Comparison of ENCODE assay signal across 23 cellular contexts in genomic region chr1:13538832-13539231, GRCh38. TPM values are rescaled to one million over a fixed set of nuclear protein-coding genes. Genes with fewer than 3 reads are reported as not detected.
A peak's percentile ranks its signal among the peaks of the same experiment; 100 is the strongest.
DNase-seq lines count a peak whose midpoint lies in the region; ATAC-seq and TF ChIP-seq lines count a peak whose summit lies in the region.
"Had no signal": no experiment of that assay in that cellular context is flagged by ENCODE, and none has a peak within 500 bp of the region (broad histone marks: within the 10 kb centered on the region; RNA-seq: fewer than 3 reads in every experiment).

No MANE protein-coding gene starts in this region.

- DNase-seq in DND-41 (peak; percentile 38), posterior vena cava (ENCODE audit: low spot score) (peak; percentile 32), DMS 273 treated with DMSO at 0.1 percent for 48 hours (lab: John Stamatoyannopoulos, UW) (no peak), 8988T (no peak), activated gamma-delta T cell (lab: John Stamatoyannopoulos, UW) (no peak)
- DNase-seq: AML-193; C1 segment of cervical spinal cord; CD4-positive, alpha-beta memory T cell; CD4-positive, CD25-positive, alpha-beta regulatory T cell; CD8-positive, alpha-beta memory T cell; COR-L47; DMS79 treated with DMSO at 0.1 percent for 48 hours; EL; GDM1 had no signal

- no peaks in the 10 kb centered on the region for H3K27me3 ChIP-seq in BLaER1
- no peaks in the 10 kb centered on the region for H3K27me3 ChIP-seq in DND-41 (ENCODE audit: insufficient read depth, low read length, poor library complexity)

- H4K20me1 ChIP-seq in BLaER1 (no peaks in the 10 kb centered on the region), DND-41 (ENCODE audit: insufficient read depth, low read length) (no peaks in the 10 kb centered on the region)

- TF ChIP-seq CTCF in DND-41 (IDR thresholded peaks at IDR 0.05; ENCODE audit: borderline replicate concordance, extremely low read depth, low read length, poor library complexity, severe bottlenecking), result no peak

- no peaks in the 10 kb centered on the region for H3K36me3 ChIP-seq in BLaER1
- no peaks in the 10 kb centered on the region for H3K36me3 ChIP-seq in DND-41 (ENCODE audit: insufficient read depth, low read length)
- H3K36me3 ChIP-seq in KOPT-K1 (ENCODE audit: insufficient read depth, low read length), result no peaks in the 10 kb centered on the region

- H3K27ac ChIP-seq in BLaER1 (no peak overlapping the region), DND-41 (ENCODE audit: low read length) (peak overlapping the region; percentile 1; the same call in 1 of the 2 replicates), KOPT-K1 (ENCODE audit: low read depth, low read length, poor library complexity, severe bottlenecking) (peak overlapping the region; percentile 45)
- H3K27ac ChIP-seq: A549 had no signal

- peaks cover 11% of the 10 kb centered on the region; the same call in 1 of the 2 replicates for H3K4me1 ChIP-seq in BLaER1
- H3K4me1 ChIP-seq in DND-41 (ENCODE audit: insufficient read depth, low read length), result peaks cover 12% of the 10 kb centered on the region; the same call in 1 of the 2 replicates
- H3K4me1 ChIP-seq: A549 had no signal

- no peak overlapping the region for H3K4me3 ChIP-seq in BLaER1
- no peak overlapping the region for H3K4me3 ChIP-seq in DND-41 (ENCODE audit: low read depth in 1 of 2, low read length in 2 of 2)
- H3K4me3 ChIP-seq: A549, GM12878 had no signal

- intact Hi-C loops in posterior vena cava (cut with DNase I), result no loop called here

- no peaks in the 10 kb centered on the region for H3K79me2 ChIP-seq in DND-41 (ENCODE audit: insufficient read depth, low read length)

- H3K9me3 ChIP-seq in BLaER1 (no peaks in the 10 kb centered on the region), DND-41 (ENCODE audit: insufficient read depth, low read length, severe bottlenecking) (no peaks in the 10 kb centered on the region), KOPT-K1 (ENCODE audit: insufficient read depth, low read length, poor library complexity, severe bottlenecking) (no peaks in the 10 kb centered on the region)
- H3K9me3 ChIP-seq: A549 had no signal

- H3K9ac ChIP-seq in BLaER1, result no peak overlapping the region
- no peak overlapping the region for H3K9ac ChIP-seq in DND-41 (ENCODE audit: low read depth, low read length)

- no peak overlapping the region for H2AFZ ChIP-seq in DND-41 (ENCODE audit: low read depth, low read length)

- H3K4me2 ChIP-seq in BLaER1 (peak overlapping the region; percentile 43), DND-41 (ENCODE audit: insufficient read depth, low read length) (no peak overlapping the region)
- H3K4me2 ChIP-seq: A549 had no signal

- ATAC-seq in DND-41 (ENCODE audit: insufficient read depth, low read depth), result peak; percentile 78
- no peak for ATAC-seq in GM19452 (IDR thresholded peaks at IDR 0.05; ENCODE audit: unreplicated experiment)
- ATAC-seq: A549, GM12878 had no signal

RNA-seq across cellular contexts. Expression of gene LRRC38, which starts 25.0 kb away (rescaled TPM):
- not detected for total RNA-seq in posterior vena cava
- total RNA-seq: A172; B cell; CD4-positive, alpha-beta memory T cell; CD4-positive, CD25-positive, alpha-beta regulatory T cell; CD8-positive, alpha-beta memory T cell; Daoy; G401; GM12878 had no signal

RNA-seq across cellular contexts. Expression of gene PDPN, which starts 44.8 kb away (rescaled TPM):
- 10 to 100 TPM; 28.5 to 40.9 TPM for total RNA-seq in posterior vena cava
- total RNA-seq: A172; B cell; CD4-positive, alpha-beta memory T cell; CD4-positive, CD25-positive, alpha-beta regulatory T cell; G401 had no signal

Comparison
In these comparisons a context has a peak if more than half of its experiments do, and no peak if none do; other contexts are left out.
1. DNase-seq: peak in DND-41 (single experiment) and posterior vena cava (single experiment); none in DMS 273 treated with DMSO at 0.1 percent for 48 hours (single experiment), 8988T (single experiment) and activated gamma-delta T cell (single experiment).